In the genomic region with DNA sequence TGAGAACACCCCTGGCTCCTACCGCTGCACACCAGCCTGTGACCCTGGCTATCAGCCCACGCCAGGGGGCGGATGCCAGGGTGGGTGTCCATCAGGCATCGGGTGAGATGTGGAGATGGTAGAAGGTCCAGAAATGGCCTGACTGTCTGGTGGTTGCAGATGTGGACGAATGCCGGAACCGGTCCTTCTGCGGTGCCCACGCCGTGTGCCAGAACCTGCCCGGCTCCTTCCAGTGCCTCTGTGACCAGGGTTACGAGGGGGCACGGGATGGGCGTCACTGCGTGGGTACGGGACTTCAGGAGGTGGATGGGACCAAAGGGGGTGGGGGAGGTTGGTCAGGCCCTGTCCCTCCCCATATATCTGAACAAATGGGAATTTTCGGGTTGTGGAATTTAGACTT, we compare ENCODE assay signal across 26 cellular contexts.
"Had no signal": no experiment of that assay in that cellular context is flagged by ENCODE, and none has a peak within 500 bp of the region (broad histone marks: within the 10 kb centered on the region; RNA-seq: fewer than 3 reads in every experiment).

No MANE protein-coding gene starts in this region.

- H3K27me3 Mint-ChIP-seq: memory B cell; naive thymus-derived CD4-positive, alpha-beta T cell; stimulated activated memory B cell treated with anti-CD40 and anti-IgM and Interleukin-4, amounts not matched to agents 10 μg/mL and 1 μg/mL and 100 μg/mL, for 72 hours had no signal

- ATAC-seq: esophagus mucosa; naive thymus-derived CD4-positive, alpha-beta T cell; pancreas; stimulated activated memory B cell treated with anti-CD40 and anti-IgM and Interleukin-4, amounts not matched to agents 10 μg/mL and 1 μg/mL and 100 μg/mL, for 72 hours had no signal

- H3K4me3 Mint-ChIP-seq: dendritic cell treated with granulocyte-macrophage colony-stimulating factor and Interleukin-4, amounts not matched to agents 40 ng/mL and 50 ng/mL, for 4 days; endodermal cell; immature natural killer cell; memory B cell; stimulated activated memory B cell treated with anti-CD40 and anti-IgM and Interleukin-4, amounts not matched to agents 10 μg/mL and 1 μg/mL and 100 μg/mL, for 72 hours; T-helper 1 cell treated with Interleukin-12 subunit alpha and Interleukin-12 subunit beta and Interleukin-4 antibody, amounts not matched to agents 30 μg/mL and 1 μg/mL, for 36 hours had no signal

- H3K27ac Mint-ChIP-seq: dendritic cell treated with granulocyte-macrophage colony-stimulating factor and Interleukin-4, amounts not matched to agents 40 ng/mL and 50 ng/mL, for 4 days; endodermal cell; memory B cell; stimulated activated memory B cell treated with anti-CD40 and anti-IgM and Interleukin-4, amounts not matched to agents 10 μg/mL and 1 μg/mL and 100 μg/mL, for 72 hours; T-helper 1 cell treated with Interleukin-12 subunit alpha and Interleukin-12 subunit beta and Interleukin-4 antibody, amounts not matched to agents 30 μg/mL and 1 μg/mL, for 36 hours had no signal

- DNase-seq: activated CD4-positive, alpha-beta T cell treated with anti-CD3 and anti-CD28 coated beads for 48 hours; activated gamma-delta T cell treated with Interleukin-2 at 50 U/mL for 16 hours; amygdala; caudate nucleus; endodermal cell; foreskin fibroblast; head of caudate nucleus; hippocampal formation; immature natural killer cell; kidney; midbrain; naive thymus-derived CD4-positive, alpha-beta T cell; nucleus accumbens; retina; sigmoid colon; SK-N-SH; stimulated activated CD4-positive, alpha-beta T cell treated with anti-CD3 and anti-CD28 coated beads, Interleukin-4, amount 100 ng/mL, for 4 hours; stimulated activated CD8-positive, alpha-beta memory T cell treated with anti-CD3 and anti-CD28 coated beads, Interleukin-4, amount 100 ng/mL, for 48 hours; SW 1271; T-helper 9 cell had no signal

- H3K9me3 Mint-ChIP-seq: dendritic cell treated with granulocyte-macrophage colony-stimulating factor and Interleukin-4, amounts not matched to agents 40 ng/mL and 50 ng/mL, for 4 days; endodermal cell; immature natural killer cell; memory B cell; stimulated activated memory B cell treated with anti-CD40 and anti-IgM and Interleukin-4, amounts not matched to agents 10 μg/mL and 1 μg/mL and 100 μg/mL, for 72 hours; T-helper 1 cell treated with Interleukin-12 subunit alpha and Interleukin-12 subunit beta and Interleukin-4 antibody, amounts not matched to agents 30 μg/mL and 1 μg/mL, for 36 hours had no signal
